ENCODE assay signal across 14 cellular contexts in the genomic region with DNA sequence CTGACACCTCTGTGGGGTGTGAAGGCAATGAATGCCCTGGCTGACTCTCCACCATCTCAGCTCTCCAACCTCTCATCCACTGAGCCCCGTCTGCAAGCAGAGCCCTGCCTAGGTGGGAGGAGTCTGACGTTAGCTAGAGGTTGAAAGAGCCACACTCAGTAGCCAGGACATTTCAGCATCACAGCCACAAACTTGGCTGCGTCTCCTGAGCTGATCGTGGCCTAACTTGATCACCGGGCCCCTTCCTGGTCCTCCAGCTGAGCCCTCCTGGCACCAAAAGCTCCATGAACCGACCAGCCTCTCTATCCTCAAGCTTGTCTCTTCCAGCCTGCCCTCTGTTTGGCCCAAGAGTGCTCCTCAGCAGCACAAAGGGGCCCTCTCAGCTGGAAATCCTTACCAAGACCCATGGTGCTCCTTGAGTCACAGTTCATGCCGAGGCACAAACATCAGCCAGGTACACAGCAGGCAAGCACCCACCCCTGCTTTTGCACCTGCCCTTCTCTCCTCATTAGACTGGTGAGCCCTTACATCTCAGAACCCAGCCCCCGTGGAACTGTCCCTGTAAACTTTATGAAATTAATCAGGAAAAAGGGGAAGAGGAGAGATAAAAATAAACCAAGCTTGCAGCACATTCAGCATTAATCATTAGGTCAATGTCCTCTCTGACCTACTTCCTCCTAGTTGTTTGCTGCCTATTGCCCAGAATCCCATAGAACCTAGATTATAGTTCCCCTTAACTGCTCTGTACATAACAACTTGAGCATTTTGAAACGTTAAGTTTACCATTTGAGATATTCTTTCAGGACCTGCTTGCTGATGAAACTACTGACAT.
DNase-seq lines count a peak whose midpoint lies in the region; ATAC-seq, FAIRE-seq and TF ChIP-seq lines count a peak whose summit lies in the region.
"Had no signal": no experiment of that assay in that cellular context is flagged by ENCODE, and none has a peak within 500 bp of the region (broad histone marks: within the 10 kb centered on the region; RNA-seq: fewer than 3 reads in every experiment).

No MANE protein-coding gene starts in this region.

- no peak overlapping the region for H3K4me3 ChIP-seq in skeletal muscle tissue (ENCODE audit: low read length in 3 of 3)

- H3K27me3 Mint-ChIP-seq in WTC11 (ENCODE audit: low read depth), result no peaks in the 10 kb centered on the region; the same call in 1 of the 2 replicates

- peak; percentile 54 for ATAC-seq in WTC11
- ATAC-seq: activated CD8-positive, alpha-beta T cell treated with anti-CD3 and anti-CD28 coated beads, Interleukin-2, amount 10 ng/mL, durations not matched to agents 7 days and 5 days had no signal

- 0 out of 2 replicates have a peak, but pooled peaks cover 3% of the 10 kb centered on the region for H3K36me3 Mint-ChIP-seq in WTC11
- H3K36me3 Mint-ChIP-seq: activated naive CD4-positive, alpha-beta T cell treated with anti-CD3 and anti-CD28 coated beads, Interleukin-2, amount 10 ng/mL, durations not matched to agents 7 days and 5 days had no signal

- H3K9me3 ChIP-seq in skeletal muscle tissue (ENCODE audit: control insufficient read depth in 3 of 3, low read length in 3 of 3), result no peaks in the 10 kb centered on the region

- no peak overlapping the region; the same call in 1 of the 2 replicates for H3K27ac Mint-ChIP-seq in WTC11
- H3K27ac Mint-ChIP-seq: activated CD8-positive, alpha-beta T cell treated with anti-CD3 and anti-CD28 coated beads, Interleukin-2, amount 10 ng/mL, durations not matched to agents 7 days and 5 days; activated naive CD4-positive, alpha-beta T cell treated with anti-CD3 and anti-CD28 coated beads, Interleukin-2, amount 10 ng/mL, durations not matched to agents 7 days and 5 days; T-helper 2 cell treated with Interferon-gamma antibody and Interleukin-4, amounts not matched to agents 5 μg/mL and 100 μg/mL, for 36 hours had no signal

- no peak for TF ChIP-seq CTCF in WTC11 (IDR thresholded peaks at IDR 0.05)

- DNase-seq in NCI-H345 (lab: John Stamatoyannopoulos, UW) (peak; percentile 78), NCI-H345 treated with DMSO at 0.1 percent for 48 hours (lab: John Stamatoyannopoulos, UW; ENCODE audit: unreplicated experiment) (no peak), WTC11 (ENCODE audit: low spot score) (no peak), NCI-H1417 treated with DMSO at 0.1 percent for 48 hours (lab: John Stamatoyannopoulos, UW) (no peak), NCI-H1092 (lab: John Stamatoyannopoulos, UW) (no peak), T-helper 9 cell (no peak)
- DNase-seq: activated CD8-positive, alpha-beta T cell treated with anti-CD3 and anti-CD28 coated beads, Interleukin-2, amount 10 ng/mL, durations not matched to agents 7 days and 5 days; activated naive CD4-positive, alpha-beta T cell treated with anti-CD3 and anti-CD28 coated beads, Interleukin-2, amount 10 ng/mL, durations not matched to agents 7 days and 5 days; caudate nucleus had no signal

- peaks cover 0 to 11% (median 2%) of the 10 kb centered on the region in 3 donors for H3K4me1 ChIP-seq in skeletal muscle tissue (ENCODE audit: control insufficient read depth in 3 of 3, insufficient read depth in 3 of 3, low read length in 3 of 3)

- H3K36me3 ChIP-seq in skeletal muscle tissue (ENCODE audit: control insufficient read depth in 3 of 3, insufficient read depth in 3 of 3, low read length in 3 of 3), result no peaks in the 10 kb centered on the region

- H3K9ac ChIP-seq in skeletal muscle tissue (ENCODE audit: low read depth in 1 of 3, low read length in 3 of 3), result no peak overlapping the region

- H3K27ac ChIP-seq in skeletal muscle tissue (ENCODE audit: low read depth, low read length), result peak overlapping the region; percentile 59
- H3K27ac ChIP-seq: RWPE1 had no signal

- POLR2A ChIA-PET in WTC11 (lab: Charles Lee), result no interaction called here

- peak; percentile 93 for FAIRE-seq in islet of Langerhans (lab: Jason Lieb, UNC)
- FAIRE-seq: A204.1 had no signal

- no peak overlapping the region for H3K4me3 Mint-ChIP-seq in WTC11
- H3K4me3 Mint-ChIP-seq: activated CD8-positive, alpha-beta T cell treated with anti-CD3 and anti-CD28 coated beads, Interleukin-2, amount 10 ng/mL, durations not matched to agents 7 days and 5 days; activated naive CD4-positive, alpha-beta T cell treated with anti-CD3 and anti-CD28 coated beads, Interleukin-2, amount 10 ng/mL, durations not matched to agents 7 days and 5 days; T-helper 2 cell treated with Interferon-gamma antibody and Interleukin-4, amounts not matched to agents 5 μg/mL and 100 μg/mL, for 36 hours had no signal

- H3K9me3 Mint-ChIP-seq in WTC11, result peaks cover 18% of the 10 kb centered on the region
- H3K9me3 Mint-ChIP-seq: activated naive CD4-positive, alpha-beta T cell treated with anti-CD3 and anti-CD28 coated beads, Interleukin-2, amount 10 ng/mL, durations not matched to agents 7 days and 5 days; T-helper 2 cell treated with Interferon-gamma antibody and Interleukin-4, amounts not matched to agents 5 μg/mL and 100 μg/mL, for 36 hours had no signal

- peaks cover 0 to 8% (median 8%) of the 10 kb centered on the region in 3 donors for H3K27me3 ChIP-seq in skeletal muscle tissue (ENCODE audit: control insufficient read depth in 3 of 3, insufficient read depth in 3 of 3, low read length in 3 of 3)

- CTCF ChIA-PET in WTC11 (lab: Charles Lee), result no interaction called here

- peaks cover 44% of the 10 kb centered on the region for H3K4me1 Mint-ChIP-seq in WTC11
- H3K4me1 Mint-ChIP-seq: activated naive CD4-positive, alpha-beta T cell treated with anti-CD3 and anti-CD28 coated beads, Interleukin-2, amount 10 ng/mL, durations not matched to agents 7 days and 5 days had no signal

TF ChIP-seq in WTC11, 78 proteins besides CTCF, POLR2A, EP300 and RAD21 (continues in another document):
- TF ChIP-seq, protein P1, sequence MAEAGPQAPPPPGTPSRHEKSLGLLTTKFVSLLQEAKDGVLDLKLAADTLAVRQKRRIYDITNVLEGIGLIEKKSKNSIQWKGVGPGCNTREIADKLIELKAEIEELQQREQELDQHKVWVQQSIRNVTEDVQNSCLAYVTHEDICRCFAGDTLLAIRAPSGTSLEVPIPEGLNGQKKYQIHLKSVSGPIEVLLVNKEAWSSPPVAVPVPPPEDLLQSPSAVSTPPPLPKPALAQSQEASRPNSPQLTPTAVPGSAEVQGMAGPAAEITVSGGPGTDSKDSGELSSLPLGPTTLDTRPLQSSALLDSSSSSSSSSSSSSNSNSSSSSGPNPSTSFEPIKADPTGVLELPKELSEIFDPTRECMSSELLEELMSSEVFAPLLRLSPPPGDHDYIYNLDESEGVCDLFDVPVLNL (CRISPR knock-in tag; IDR thresholded peaks at IDR 0.05; ENCODE audit: borderline replicate concordance, low read depth), result no peak
- no peak for TF ChIP-seq SP1 (CRISPR knock-in tag; conservative IDR thresholded peaks at IDR 0.05)
- TF ChIP-seq MAX (CRISPR knock-in tag; IDR thresholded peaks at IDR 0.05), result no peak
- no peak for TF ChIP-seq ELF4 (CRISPR knock-in tag; IDR thresholded peaks at IDR 0.05; ENCODE audit: low read depth)
- no peak for TF ChIP-seq ZNF138 (CRISPR knock-in tag; conservative IDR thresholded peaks at IDR 0.05)
- no peak for TF ChIP-seq ZNF232 (CRISPR knock-in tag; IDR thresholded peaks at IDR 0.05)
- TF ChIP-seq, protein P2, sequence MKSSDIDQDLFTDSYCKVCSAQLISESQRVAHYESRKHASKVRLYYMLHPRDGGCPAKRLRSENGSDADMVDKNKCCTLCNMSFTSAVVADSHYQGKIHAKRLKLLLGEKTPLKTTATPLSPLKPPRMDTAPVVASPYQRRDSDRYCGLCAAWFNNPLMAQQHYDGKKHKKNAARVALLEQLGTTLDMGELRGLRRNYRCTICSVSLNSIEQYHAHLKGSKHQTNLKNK (CRISPR knock-in tag; IDR thresholded peaks at IDR 0.05), result no peak
- TF ChIP-seq, protein P3, sequence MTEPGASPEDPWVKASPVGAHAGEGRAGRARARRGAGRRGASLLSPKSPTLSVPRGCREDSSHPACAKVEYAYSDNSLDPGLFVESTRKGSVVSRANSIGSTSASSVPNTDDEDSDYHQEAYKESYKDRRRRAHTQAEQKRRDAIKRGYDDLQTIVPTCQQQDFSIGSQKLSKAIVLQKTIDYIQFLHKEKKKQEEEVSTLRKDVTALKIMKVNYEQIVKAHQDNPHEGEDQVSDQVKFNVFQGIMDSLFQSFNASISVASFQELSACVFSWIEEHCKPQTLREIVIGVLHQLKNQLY (CRISPR knock-in tag; IDR thresholded peaks at IDR 0.05), result no peak
- TF ChIP-seq, protein P4, sequence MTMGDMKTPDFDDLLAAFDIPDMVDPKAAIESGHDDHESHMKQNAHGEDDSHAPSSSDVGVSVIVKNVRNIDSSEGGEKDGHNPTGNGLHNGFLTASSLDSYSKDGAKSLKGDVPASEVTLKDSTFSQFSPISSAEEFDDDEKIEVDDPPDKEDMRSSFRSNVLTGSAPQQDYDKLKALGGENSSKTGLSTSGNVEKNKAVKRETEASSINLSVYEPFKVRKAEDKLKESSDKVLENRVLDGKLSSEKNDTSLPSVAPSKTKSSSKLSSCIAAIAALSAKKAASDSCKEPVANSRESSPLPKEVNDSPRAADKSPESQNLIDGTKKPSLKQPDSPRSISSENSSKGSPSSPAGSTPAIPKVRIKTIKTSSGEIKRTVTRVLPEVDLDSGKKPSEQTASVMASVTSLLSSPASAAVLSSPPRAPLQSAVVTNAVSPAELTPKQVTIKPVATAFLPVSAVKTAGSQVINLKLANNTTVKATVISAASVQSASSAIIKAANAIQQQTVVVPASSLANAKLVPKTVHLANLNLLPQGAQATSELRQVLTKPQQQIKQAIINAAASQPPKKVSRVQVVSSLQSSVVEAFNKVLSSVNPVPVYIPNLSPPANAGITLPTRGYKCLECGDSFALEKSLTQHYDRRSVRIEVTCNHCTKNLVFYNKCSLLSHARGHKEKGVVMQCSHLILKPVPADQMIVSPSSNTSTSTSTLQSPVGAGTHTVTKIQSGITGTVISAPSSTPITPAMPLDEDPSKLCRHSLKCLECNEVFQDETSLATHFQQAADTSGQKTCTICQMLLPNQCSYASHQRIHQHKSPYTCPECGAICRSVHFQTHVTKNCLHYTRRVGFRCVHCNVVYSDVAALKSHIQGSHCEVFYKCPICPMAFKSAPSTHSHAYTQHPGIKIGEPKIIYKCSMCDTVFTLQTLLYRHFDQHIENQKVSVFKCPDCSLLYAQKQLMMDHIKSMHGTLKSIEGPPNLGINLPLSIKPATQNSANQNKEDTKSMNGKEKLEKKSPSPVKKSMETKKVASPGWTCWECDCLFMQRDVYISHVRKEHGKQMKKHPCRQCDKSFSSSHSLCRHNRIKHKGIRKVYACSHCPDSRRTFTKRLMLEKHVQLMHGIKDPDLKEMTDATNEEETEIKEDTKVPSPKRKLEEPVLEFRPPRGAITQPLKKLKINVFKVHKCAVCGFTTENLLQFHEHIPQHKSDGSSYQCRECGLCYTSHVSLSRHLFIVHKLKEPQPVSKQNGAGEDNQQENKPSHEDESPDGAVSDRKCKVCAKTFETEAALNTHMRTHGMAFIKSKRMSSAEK (CRISPR knock-in tag; IDR thresholded peaks at IDR 0.05; ENCODE audit: borderline replicate concordance), result no peak
